Comparison of ENCODE assay signal across 8 cellular contexts in genomic region chr7:27115161-27116018, GRCh38. TPM values are rescaled to one million over a fixed set of nuclear protein-coding genes. Genes with fewer than 3 reads are reported as not detected.
DNase-seq lines count a peak whose midpoint lies in the region; ATAC-seq, FAIRE-seq and TF ChIP-seq lines count a peak whose summit lies in the region.
"Had no signal": no experiment of that assay in that cellular context is flagged by ENCODE, and none has a peak within 500 bp of the region (broad histone marks: within the 10 kb centered on the region; RNA-seq: fewer than 3 reads in every experiment).

No MANE protein-coding gene starts in this region.

- no peak overlapping the region for H2BK120ac ChIP-seq in mesenchymal stem cell (ENCODE audit: low read depth, low read length)

- no peak overlapping the region for H2AFZ ChIP-seq in mesenchymal stem cell (ENCODE audit: low read depth, low read length)

- no peak overlapping the region for H3K23ac ChIP-seq in mesenchymal stem cell (ENCODE audit: low read length in 2 of 2)

- peak; percentile 6 for ATAC-seq in WTC11
- ATAC-seq in HG02840 (IDR thresholded peaks at IDR 0.05; ENCODE audit: low FRiP score, unreplicated experiment): no peak

- H3K9me3 Mint-ChIP-seq in WTC11: no peaks in the 10 kb centered on the region

- peak overlapping the region; percentile 12; the same call in 1 of the 2 replicates for H3K4me3 Mint-ChIP-seq in WTC11

- no peak for FAIRE-seq in frontal cortex (lab: Jason Lieb, UNC)

- under 1% methylated on average over 41 of the region's 44 CpGs for WGBS in mesenchymal stem cell

- peaks cover 18% of the 10 kb centered on the region for H3K4me1 Mint-ChIP-seq in WTC11

- H2BK15ac ChIP-seq in mesenchymal stem cell (ENCODE audit: low read depth, poor library complexity, severe bottlenecking): no peak overlapping the region

- H3K27ac Mint-ChIP-seq in WTC11: no peak overlapping the region

- H3K9me3 ChIP-seq in mesenchymal stem cell (ENCODE audit: control insufficient read depth, low read length): no peaks in the 10 kb centered on the region

- H3K27me3 Mint-ChIP-seq in WTC11 (ENCODE audit: low read depth): peaks cover 95% of the 10 kb centered on the region

- peak overlapping the region; percentile 53 for H2AK5ac ChIP-seq in mesenchymal stem cell (ENCODE audit: low read length, severe bottlenecking)

- DNase-seq in Caki2 (ENCODE audit: low read depth) (peak; percentile 94), WTC11 (ENCODE audit: low spot score) (peak; percentile 46), mesenchymal stem cell (peak; percentile 58), frontal cortex (ENCODE audit: low spot score in 2 of 2) (no peak)
- DNase-seq in activated effector memory CD4-positive, alpha-beta T cell treated with anti-CD3 and anti-CD28 coated beads, Interleukin-2, amount 50 U/mL, for 16 hours: no peak
- DNase-seq: Kasumi-1 had no signal

- H3K27me3 ChIP-seq in mesenchymal stem cell (ENCODE audit: control insufficient read depth in 1 of 2, insufficient read depth in 1 of 2, low read length in 2 of 2): no peaks in the 10 kb centered on the region
- H3K27me3 ChIP-seq: BLaER1 treated with 17β-estradiol and CSF1 and Interleukin-3, amounts not matched to agents 10 nM and 100 nM had no signal

- H3K9ac ChIP-seq in mesenchymal stem cell (ENCODE audit: low read length): peak overlapping the region; percentile 78
- H3K9ac ChIP-seq: BLaER1 treated with 17β-estradiol and CSF1 and Interleukin-3, amounts not matched to agents 10 nM and 100 nM had no signal

- no peak for TF ChIP-seq CTCF in WTC11 (IDR thresholded peaks at IDR 0.05)

- peak overlapping the region; percentile 99 for H3K27ac ChIP-seq in mesenchymal stem cell (ENCODE audit: low read length, poor library complexity, severe bottlenecking)
- H3K27ac ChIP-seq: BLaER1 treated with 17β-estradiol and CSF1 and Interleukin-3, amounts not matched to agents 10 nM and 100 nM had no signal

- H3K36me3 Mint-ChIP-seq in WTC11: no peaks in the 10 kb centered on the region

- H3K79me1 ChIP-seq in mesenchymal stem cell (replicated peaks; ENCODE audit: low read length, poor library complexity, severe bottlenecking): no peaks in the 10 kb centered on the region

- H3K36me3 ChIP-seq in mesenchymal stem cell (ENCODE audit: control insufficient read depth in 1 of 2, insufficient read depth in 2 of 2, low read depth in 1 of 2, low read length in 2 of 2): peaks cover 16 to 17% of the 10 kb centered on the region in 2 experiments
- H3K36me3 ChIP-seq: BLaER1 treated with 17β-estradiol and CSF1 and Interleukin-3, amounts not matched to agents 10 nM and 100 nM had no signal

- peak overlapping the region; percentile 72 for H3K4me2 ChIP-seq in mesenchymal stem cell (ENCODE audit: low read length, poor library complexity, severe bottlenecking)
- H3K4me2 ChIP-seq: BLaER1 treated with 17β-estradiol and CSF1 and Interleukin-3, amounts not matched to agents 10 nM and 100 nM had no signal

- H2BK5ac ChIP-seq in mesenchymal stem cell (ENCODE audit: low read depth, low read length, poor library complexity, severe bottlenecking): peak overlapping the region; percentile 96

- H4K8ac ChIP-seq in mesenchymal stem cell (ENCODE audit: low read length): peak overlapping the region; percentile 3

- CTCF ChIA-PET in WTC11 (lab: Charles Lee): interaction anchor here (0.7 to 1.5 kb wide), 4 partner anchors 21 to 64 kb away, joined by 3 to 4 read pairs (median 4); partner anchors contain the start of gene HOXA5

- POLR2A ChIA-PET in WTC11 (lab: Charles Lee): interaction anchor here (1.1 kb wide), 1 partner anchor 15 kb away, joined by 4 read pairs; no protein-coding TSS in a partner anchor

- H3K18ac ChIP-seq in mesenchymal stem cell (ENCODE audit: low read depth in 1 of 2, low read length in 2 of 2): peak overlapping the region in 1 of 2 experiments; percentile 34

- peaks cover 3% of the 10 kb centered on the region for H3K4me1 ChIP-seq in mesenchymal stem cell (ENCODE audit: control insufficient read depth, insufficient read depth, low read depth, low read length)
- H3K4me1 ChIP-seq: BLaER1 treated with 17β-estradiol and CSF1 and Interleukin-3, amounts not matched to agents 10 nM and 100 nM had no signal

- H3K14ac ChIP-seq in mesenchymal stem cell (ENCODE audit: low read length in 2 of 2): no peak overlapping the region

- H3K4me3 ChIP-seq in mesenchymal stem cell (ENCODE audit: insufficient read depth in 1 of 2, low read depth in 1 of 2, low read length in 2 of 2): peak overlapping the region; percentile 69 to 78
- H3K4me3 ChIP-seq: BLaER1 treated with 17β-estradiol and CSF1 and Interleukin-3, amounts not matched to agents 10 nM and 100 nM had no signal

- no peak overlapping the region for H2BK12ac ChIP-seq in mesenchymal stem cell (ENCODE audit: low read length in 2 of 2)

- H3K4ac ChIP-seq in mesenchymal stem cell (ENCODE audit: low read depth in 1 of 2, low read length in 2 of 2): no peak overlapping the region

- no peak overlapping the region for H4K91ac ChIP-seq in mesenchymal stem cell (ENCODE audit: low read length)

- in situ Hi-C loops in Caki2 (cut with HindIII; ENCODE audit: low pct_unique_long_range_greater_than_20kb, low sequenced_read_pairs): no loop called here

TF ChIP-seq in WTC11, 78 proteins besides CTCF, POLR2A, EP300 and RAD21 (continues in another document):
- no peak for TF ChIP-seq CREB1 (CRISPR knock-in tag; IDR thresholded peaks at IDR 0.05)
- no peak for TF ChIP-seq TEAD4 (CRISPR knock-in tag; IDR thresholded peaks at IDR 0.05)
- TF ChIP-seq SMAD4 (CRISPR knock-in tag; IDR thresholded peaks at IDR 0.05): no peak
- TF ChIP-seq, protein P1, sequence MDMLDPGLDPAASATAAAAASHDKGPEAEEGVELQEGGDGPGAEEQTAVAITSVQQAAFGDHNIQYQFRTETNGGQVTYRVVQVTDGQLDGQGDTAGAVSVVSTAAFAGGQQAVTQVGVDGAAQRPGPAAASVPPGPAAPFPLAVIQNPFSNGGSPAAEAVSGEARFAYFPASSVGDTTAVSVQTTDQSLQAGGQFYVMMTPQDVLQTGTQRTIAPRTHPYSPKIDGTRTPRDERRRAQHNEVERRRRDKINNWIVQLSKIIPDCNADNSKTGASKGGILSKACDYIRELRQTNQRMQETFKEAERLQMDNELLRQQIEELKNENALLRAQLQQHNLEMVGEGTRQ (CRISPR knock-in tag; IDR thresholded peaks at IDR 0.05): no peak
- TF ChIP-seq SOX15 (CRISPR knock-in tag; IDR thresholded peaks at IDR 0.05): no peak
- no peak for TF ChIP-seq FOXK1 (CRISPR knock-in tag; IDR thresholded peaks at IDR 0.05)
- TF ChIP-seq FOXJ3 (CRISPR knock-in tag; IDR thresholded peaks at IDR 0.05; ENCODE audit: borderline replicate concordance): no peak
- no peak for TF ChIP-seq ZNF416 (CRISPR knock-in tag; IDR thresholded peaks at IDR 0.05)
- no peak for TF ChIP-seq HMGA2 (CRISPR knock-in tag; IDR thresholded peaks at IDR 0.05)
- TF ChIP-seq RORB (CRISPR knock-in tag; IDR thresholded peaks at IDR 0.05): no peak

RNA-seq across cellular contexts. Expression of gene HOXA2, which starts 12.9 kb away (rescaled TPM):
- 0.30 TPM in 1 of 2 replicates, not detected in the other for total RNA-seq in Caki2 (2014; rRNA removed; shearing (Covaris generic); ENCODE audit: low replicate concordance)
- total RNA-seq in WTC11 (2021) (not detected in 3 replicates), frontal cortex (not detected)
- polyA plus RNA-seq in mesenchymal stem cell (2013, experiment 1 of 2): 0.51 TPM
- polyA plus RNA-seq in mesenchymal stem cell (2013, experiment 2 of 2): 0.58 TPM

RNA-seq across cellular contexts. Expression of gene HOXA4, which starts 15.2 kb away (rescaled TPM):
- 5.6 and 10.3 TPM in 2 replicates for total RNA-seq in Caki2 (2014; rRNA removed; shearing (Covaris generic); ENCODE audit: low replicate concordance)
- total RNA-seq in WTC11 (2021): not detected in 3 replicates
- 0.91 TPM for polyA plus RNA-seq in mesenchymal stem cell (2013, experiment 1 of 2)
- polyA plus RNA-seq in mesenchymal stem cell (2013, experiment 2 of 2): 1.1 TPM
- total RNA-seq in frontal cortex: not detected

RNA-seq across cellular contexts. Expression of gene HOXA1, which starts 19.6 kb away (rescaled TPM):
- total RNA-seq in Caki2 (2014; rRNA removed; shearing (Covaris generic); ENCODE audit: low replicate concordance): 0.38 and 3.9 TPM in 2 replicates
- total RNA-seq in WTC11 (2021): not detected in 3 replicates
- polyA plus RNA-seq in mesenchymal stem cell (2013, experiment 1 of 2): 1.6 TPM
- polyA plus RNA-seq in mesenchymal stem cell (2013, experiment 2 of 2): 1.5 TPM
- not detected for total RNA-seq in frontal cortex

RNA-seq across cellular contexts. Expression of gene HOXA5, which starts 28.1 kb away (rescaled TPM):
- 53.0 and 130 TPM in 2 replicates for total RNA-seq in Caki2 (2014; rRNA removed; shearing (Covaris generic); ENCODE audit: low replicate concordance)
- total RNA-seq in WTC11 (2021) (0.14 TPM in 1 of 3 replicates, not detected in the others), frontal cortex (not detected)
- polyA plus RNA-seq in mesenchymal stem cell (2013, experiment 1 of 2): 2.0 TPM
- polyA plus RNA-seq in mesenchymal stem cell (2013, experiment 2 of 2): 2.0 TPM

RNA-seq across cellular contexts. Expression of gene HOXA6, which starts 32.2 kb away (rescaled TPM):
- 0.96 and 1.2 TPM in 2 replicates for total RNA-seq in Caki2 (2014; rRNA removed; shearing (Covaris generic); ENCODE audit: low replicate concordance)
- total RNA-seq in WTC11 (2021) (not detected in 3 replicates), frontal cortex (not detected)
- polyA plus RNA-seq in mesenchymal stem cell (2013, experiment 1 of 2): 0.62 TPM
- 0.59 TPM for polyA plus RNA-seq in mesenchymal stem cell (2013, experiment 2 of 2)

Comparison
In these comparisons a context has a peak if more than half of its experiments do, and no peak if none do; other contexts are left out.
1. DNase-seq: peak in Caki2 (single experiment), WTC11 (single experiment) and mesenchymal stem cell (single experiment); none in frontal cortex (0 of 2) and activated effector memory CD4-positive, alpha-beta T cell treated with anti-CD3 and anti-CD28 coated beads, Interleukin-2, amount 50 U/mL, for 16 hours (single experiment).